ENCODE assay signal across 27 cellular contexts in the genomic region with DNA sequence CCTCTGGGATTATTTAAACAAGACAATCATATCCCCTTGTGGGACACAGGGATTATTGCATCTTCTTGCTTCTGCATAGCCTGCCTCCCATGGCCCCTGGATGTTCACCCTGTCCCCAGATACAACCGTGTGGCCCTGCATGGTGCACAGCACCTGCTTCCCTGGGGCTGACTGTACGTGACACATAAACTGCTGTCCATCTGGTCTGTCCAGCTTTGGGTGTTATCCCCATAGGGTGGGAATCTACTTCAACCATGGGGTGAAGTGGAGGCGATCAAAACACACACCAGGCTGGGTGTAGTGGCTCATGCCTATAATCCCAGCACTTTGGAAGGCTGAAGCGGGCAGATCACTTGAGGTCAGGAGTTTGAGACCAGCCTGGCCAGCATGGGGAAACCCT.
DNase-seq lines count a peak whose midpoint lies in the region; ATAC-seq and TF ChIP-seq lines count a peak whose summit lies in the region.
"Had no signal": no experiment of that assay in that cellular context is flagged by ENCODE, and none has a peak within 500 bp of the region (broad histone marks: within the 10 kb centered on the region; RNA-seq: fewer than 3 reads in every experiment).

No MANE protein-coding gene starts in this region.

- H3K9ac ChIP-seq in GM23248 (0 out of 2 replicates have a peak overlapping the region, but pooled peaks have one; percentile 2), endodermal cell (ENCODE audit: extremely low read depth, low read length, poor library complexity, severe bottlenecking) (no peak overlapping the region)
- H3K9ac ChIP-seq: neural progenitor cell had no signal

- H2AFZ ChIP-seq in GM23248: no peak overlapping the region
- H2AFZ ChIP-seq: neural progenitor cell had no signal

- no peak for ATAC-seq in GM19397 (IDR thresholded peaks at IDR 0.05; ENCODE audit: unreplicated experiment)
- no peak for ATAC-seq in HG03280 (IDR thresholded peaks at IDR 0.05; ENCODE audit: unreplicated experiment)
- ATAC-seq: activated CD4-positive, CD25-positive, alpha-beta regulatory T cell treated with anti-CD3 and anti-CD28 coated beads, Interleukin-2, amount 50 U/mL, for 24 hours; K562; T-helper 17 cell had no signal

- H3K27me3 ChIP-seq in GM23248 (replicated peaks; ENCODE audit: insufficient read depth): no peaks in the 10 kb centered on the region
- H3K27me3 ChIP-seq in endodermal cell (ENCODE audit: control insufficient read depth, insufficient read depth, low read length, poor library complexity, severe bottlenecking): no peaks in the 10 kb centered on the region
- H3K27me3 ChIP-seq in sigmoid colon: no peaks in the 10 kb centered on the region
- H3K27me3 ChIP-seq: breast epithelium, neural progenitor cell had no signal

- peaks cover 0 to 1% (median 0%) of the 10 kb centered on the region in 3 donors for H3K27me3 Mint-ChIP-seq in CD14-positive monocyte (ENCODE audit: low read depth in 3 of 3)
- H3K27me3 Mint-ChIP-seq in endodermal cell (ENCODE audit: insufficient read depth): no peaks in the 10 kb centered on the region
- no peaks in the 10 kb centered on the region for H3K27me3 Mint-ChIP-seq in osteocyte (ENCODE audit: unreplicated experiment)
- H3K27me3 Mint-ChIP-seq: CD4-positive, CD25-positive, alpha-beta regulatory T cell; T-helper 17 cell had no signal

- H3K9me3 ChIP-seq in GM23248 (ENCODE audit: low read depth) (no peaks in the 10 kb centered on the region), endodermal cell (ENCODE audit: control insufficient read depth, low read length) (no peaks in the 10 kb centered on the region), sigmoid colon (no peaks in the 10 kb centered on the region)
- H3K9me3 ChIP-seq: breast epithelium had no signal

- no peaks in the 10 kb centered on the region for H3K36me3 ChIP-seq in GM23248 (ENCODE audit: low read depth)
- no peaks in the 10 kb centered on the region for H3K36me3 ChIP-seq in endodermal cell (ENCODE audit: control insufficient read depth, insufficient read depth, low read length)
- no peaks in the 10 kb centered on the region for H3K36me3 ChIP-seq in sigmoid colon
- H3K36me3 ChIP-seq: breast epithelium, neural progenitor cell had no signal

- H3K4me3 ChIP-seq in GM23248: no peak overlapping the region
- no peak overlapping the region for H3K4me3 ChIP-seq in endodermal cell (ENCODE audit: low read length)
- no peak overlapping the region for H3K4me3 ChIP-seq in sigmoid colon
- H3K4me3 ChIP-seq: breast epithelium, K562, neural progenitor cell, SK-N-MC had no signal

- H3K27ac ChIP-seq in GM23248: peak overlapping the region; percentile 40; the same call in 1 of the 2 replicates
- H3K27ac ChIP-seq in endodermal cell (ENCODE audit: low read depth, low read length): no peak overlapping the region
- H3K27ac ChIP-seq in sigmoid colon: peak overlapping the region; percentile 80 to 92 (median 87)
- H3K27ac ChIP-seq: neural progenitor cell, SK-N-MC had no signal

- H3K36me3 Mint-ChIP-seq in CD14-positive monocyte: peaks cover 11 to 20% of the 10 kb centered on the region in 2 donors
- H3K36me3 Mint-ChIP-seq in endodermal cell (ENCODE audit: low read depth): no peaks in the 10 kb centered on the region
- H3K36me3 Mint-ChIP-seq in osteocyte (ENCODE audit: unreplicated experiment): no peaks in the 10 kb centered on the region
- H3K36me3 Mint-ChIP-seq: neural progenitor cell had no signal

- H3K9me3 Mint-ChIP-seq in CD14-positive monocyte (no peaks in the 10 kb centered on the region), endodermal cell (no peaks in the 10 kb centered on the region), osteocyte (ENCODE audit: unreplicated experiment) (no peaks in the 10 kb centered on the region)
- H3K9me3 Mint-ChIP-seq: activated T-helper 2 cell treated with anti-CD3 and anti-CD28 coated beads, Interferon-gamma antibody, Interleukin-2, Interleukin-4, amounts not matched to agents 10 μg/mL and 5 μg/mL and 100 μg/mL, durations not matched to agents 14 hours and 24 hours and 36 hours; neural progenitor cell had no signal

- peaks cover 47% of the 10 kb centered on the region for H3F3A ChIP-seq in GM23248 (ENCODE audit: insufficient read depth)

- H3K4me2 ChIP-seq in GM23248 (ENCODE audit: unreplicated experiment): no peak overlapping the region
- H3K4me2 ChIP-seq: neural progenitor cell had no signal

- no peak for TF ChIP-seq CTCF in CD14-positive monocyte (IDR thresholded peaks at IDR 0.05)
- peak; percentile 17 for TF ChIP-seq CTCF in endodermal cell (conservative IDR thresholded peaks at IDR 0.05)
- TF ChIP-seq CTCF in sigmoid colon (IDR thresholded peaks at IDR 0.05): no peak
- TF ChIP-seq CTCF in osteocyte (IDR thresholded peaks at IDR 0.05): no peak

- H3K79me2 ChIP-seq in GM23248 (ENCODE audit: insufficient read depth): peaks cover 65% of the 10 kb centered on the region

- WGBS in GM23248 (ENCODE audit: low coverage in 1 of 2, low lambda C conversion rate in 2 of 2, missing lambda C conversion rate in 2 of 2), 2 experiments: 96 to 100% methylated on average over 4 of the region's 4 CpGs
- WGBS in endodermal cell (ENCODE audit: insufficient coverage in 1 of 2, insufficient read length in 1 of 2), 2 experiments: 90 to 95% methylated on average over 4 of the region's 4 CpGs
- WGBS in sigmoid colon, 2 donors: 88 to 96% methylated on average over 4 of the region's 4 CpGs

- H3K9me2 ChIP-seq in GM23248 (ENCODE audit: insufficient read depth): no peaks in the 10 kb centered on the region

- DNase-seq in CD14-positive monocyte (ENCODE audit: low spot score) (peak; percentile 18), GM23248 (no peak), endodermal cell (no peak), sigmoid colon (no peak), NCI-H446 (lab: John Stamatoyannopoulos, UW) (no peak), osteocyte (ENCODE audit: extremely low spot score, unreplicated experiment) (no peak)
- DNase-seq: activated CD4-positive, alpha-beta T cell treated with anti-CD3 and anti-CD28 coated beads, Interleukin-2, amount 50 U/mL, for 48 hours; activated naive CD4-positive, alpha-beta T cell treated with anti-CD3 and anti-CD28 coated beads, Interleukin-2, amount 50 U/mL, for 16 hours; amygdala; Calu3; CD4-positive, CD25-positive, alpha-beta regulatory T cell; glutamatergic neuron; left ventricle myocardium superior; NCI-H1092 treated with DMSO at 0.1 percent for 48 hours; NCI-H1694 treated with DMSO at 0.1 percent for 48 hours; stimulated activated CD4-positive, alpha-beta T cell treated with anti-CD3 and anti-CD28 coated beads, Interleukin-12 subunit alpha, Interleukin-12 subunit beta, amount 100 ng/mL, for 4 hours; stimulated activated CD4-positive, alpha-beta T cell treated with anti-CD3 and anti-CD28 coated beads, Interleukin-4, amount 100 ng/mL, for 1 hour; substantia nigra; T-helper 17 cell had no signal

- peak overlapping the region in 1 of 7 donors; percentile 33 for H3K27ac Mint-ChIP-seq in CD14-positive monocyte
- no peak overlapping the region for H3K27ac Mint-ChIP-seq in endodermal cell
- H3K27ac Mint-ChIP-seq in osteocyte (ENCODE audit: unreplicated experiment): no peak overlapping the region
- H3K27ac Mint-ChIP-seq: activated T-helper 2 cell treated with anti-CD3 and anti-CD28 coated beads, Interferon-gamma antibody, Interleukin-2, Interleukin-4, amounts not matched to agents 10 μg/mL and 5 μg/mL and 100 μg/mL, durations not matched to agents 14 hours and 24 hours and 36 hours; T-helper 17 cell had no signal

- in situ Hi-C loops in GM23248 (cut with MboI): no loop called here

- H3K4me1 Mint-ChIP-seq in CD14-positive monocyte (peaks cover 30% of the 10 kb centered on the region), endodermal cell (peaks cover 4% of the 10 kb centered on the region), osteocyte (ENCODE audit: unreplicated experiment) (peaks cover 6% of the 10 kb centered on the region)

- no peak for TF ChIP-seq POLR2A in sigmoid colon (IDR thresholded peaks at IDR 0.05)

- TF ChIP-seq EP300 in sigmoid colon (IDR thresholded peaks at IDR 0.05): no peak

- H3K4me1 ChIP-seq in GM23248 (ENCODE audit: insufficient read depth) (peaks cover 32% of the 10 kb centered on the region), endodermal cell (ENCODE audit: control insufficient read depth, insufficient read depth, low read length) (no peaks in the 10 kb centered on the region), sigmoid colon (peaks cover 0 to 60% (median 46%) of the 10 kb centered on the region in 4 donors)
- H3K4me1 ChIP-seq: breast epithelium, neural progenitor cell had no signal

- H3K4me3 Mint-ChIP-seq in CD14-positive monocyte (no peak overlapping the region), endodermal cell (no peak overlapping the region), osteocyte (ENCODE audit: unreplicated experiment) (no peak overlapping the region)
- H3K4me3 Mint-ChIP-seq: CD4-positive, CD25-positive, alpha-beta regulatory T cell; neural progenitor cell; T-helper 17 cell had no signal

- intact Hi-C loops in CD14-positive monocyte (cut with micrococcal nuclease): loop anchor here in 1 of 2 donors (10.0 kb wide), 1 partner anchor 57 kb away; no protein-coding TSS in a partner anchor
- intact Hi-C loops in sigmoid colon (cut with DNase I): no loop called here

- no peaks in the 10 kb centered on the region for H4K20me1 ChIP-seq in GM23248 (ENCODE audit: insufficient read depth)
